ENCODE assay signal across 9 cellular contexts in genomic region chr1:204837440-204838084, GRCh38. TPM values are rescaled to one million over a fixed set of nuclear protein-coding genes. Genes with fewer than 3 reads are reported as not detected.
DNase-seq lines count a peak whose midpoint lies in the region; ATAC-seq, FAIRE-seq and TF ChIP-seq lines count a peak whose summit lies in the region.
"Had no signal": no experiment of that assay in that cellular context is flagged by ENCODE, and none has a peak within 500 bp of the region (broad histone marks: within the 10 kb centered on the region; RNA-seq: fewer than 3 reads in every experiment).

No MANE protein-coding gene starts in this region.

- H3K27me3 ChIP-seq in GM23338 (ENCODE audit: insufficient read depth) (no peaks in the 10 kb centered on the region), H1 (replicated peaks in 1 of 4; ENCODE audit: control insufficient read depth in 3 of 4, extremely low read depth in 1 of 4, insufficient read depth in 3 of 4, low read length in 3 of 4) (no peaks in the 10 kb centered on the region)

- H3K4me1 ChIP-seq in GM23338 (ENCODE audit: insufficient read depth): peaks cover 15% of the 10 kb centered on the region
- peaks cover 2 to 14% (median 4%) of the 10 kb centered on the region in 4 experiments; a peak in 4 of 7 replicates for H3K4me1 ChIP-seq in H1 (replicated peaks in 1 of 4; ENCODE audit: control insufficient read depth in 3 of 4, insufficient read depth in 4 of 4, low read length in 3 of 4)

- no peak overlapping the region for H2AK5ac ChIP-seq in H1 (ENCODE audit: low read depth, low read length)

- no peak overlapping the region for H4K5ac ChIP-seq in H1 (ENCODE audit: insufficient read length, low read depth, low read length)

- no peak overlapping the region for H4K8ac ChIP-seq in H1 (ENCODE audit: extremely low read depth, insufficient read depth, low read length)

- no peak overlapping the region for H3K4me2 ChIP-seq in GM23338
- H3K4me2 ChIP-seq in H1 (ENCODE audit: insufficient read depth in 1 of 2, low read depth in 2 of 2, low read length in 2 of 2): no peak overlapping the region

- no peak for TF ChIP-seq POLR2A in H1 (IDR thresholded peaks at IDR 0.05; ENCODE audit: control extremely low read depth in 1 of 2, low read depth in 2 of 2, low read length in 2 of 2)

- H3K9ac ChIP-seq in H1 (replicated peaks in 1 of 4; ENCODE audit: extremely low read depth in 1 of 4, low read depth in 3 of 4, low read length in 3 of 4): no peak overlapping the region

- H3K36me3 ChIP-seq in GM23338 (ENCODE audit: insufficient read depth) (no peaks in the 10 kb centered on the region), H1 (ENCODE audit: control insufficient read depth in 2 of 4, insufficient read depth in 4 of 4, low read length in 3 of 4) (no peaks in the 10 kb centered on the region)

- peak; percentile 97 for FAIRE-seq in H1 (lab: Jason Lieb, UNC)

- TF ChIP-seq EP300 in H1 (IDR thresholded peaks at IDR 0.05; ENCODE audit: borderline replicate concordance in 1 of 2, low read depth in 2 of 2, low read length in 2 of 2): no peak

- H3K9me3 Mint-ChIP-seq in GM23338 (no peaks in the 10 kb centered on the region), nephron progenitor cell (no peaks in the 10 kb centered on the region)
- H3K9me3 Mint-ChIP-seq: dendritic cell treated with granulocyte-macrophage colony-stimulating factor and Interleukin-4, amounts not matched to agents 40 ng/mL and 50 ng/mL, for 4 days had no signal

- peaks cover 20% of the 10 kb centered on the region for H3K4me1 Mint-ChIP-seq in GM23338
- no peaks in the 10 kb centered on the region for H3K4me1 Mint-ChIP-seq in nephron progenitor cell

- H2AFZ ChIP-seq in GM23338: no peak overlapping the region
- H2AFZ ChIP-seq in H1 (ENCODE audit: low read length): no peak overlapping the region

- no peak overlapping the region for H2BK12ac ChIP-seq in H1 (ENCODE audit: low read depth, low read length)

- peaks cover 2% of the 10 kb centered on the region for H3K27me3 Mint-ChIP-seq in GM23338 (ENCODE audit: insufficient read depth, low read depth, poor library complexity)
- H3K27me3 Mint-ChIP-seq in nephron progenitor cell (ENCODE audit: low read depth, poor library complexity): peaks cover 35% of the 10 kb centered on the region

- no peak overlapping the region for H3K56ac ChIP-seq in H1 (replicated peaks; ENCODE audit: insufficient read length, low read depth, low read length)

- H3F3A ChIP-seq in GM23338 (replicated peaks; ENCODE audit: low read depth): no peaks in the 10 kb centered on the region

- ATAC-seq in GM23338 (peak; percentile 87), HG03442 (IDR thresholded peaks at IDR 0.05; ENCODE audit: unreplicated experiment) (no peak), GM19351 (IDR thresholded peaks at IDR 0.05; ENCODE audit: unreplicated experiment) (no peak)

- H3K4me3 ChIP-seq in GM23338 (no peak overlapping the region), H1 (ENCODE audit: extremely low read depth in 1 of 4, insufficient read depth in 2 of 4, low read depth in 3 of 4, low read length in 4 of 4) (no peak overlapping the region)

- no peaks in the 10 kb centered on the region for H3K9me3 ChIP-seq in H1 (ENCODE audit: insufficient read depth in 2 of 2, low read depth in 1 of 2, low read length in 1 of 2)

- no peak overlapping the region for H3K4me3 Mint-ChIP-seq in GM23338
- H3K4me3 Mint-ChIP-seq in nephron progenitor cell: no peak overlapping the region
- H3K4me3 Mint-ChIP-seq: dendritic cell treated with granulocyte-macrophage colony-stimulating factor and Interleukin-4, amounts not matched to agents 40 ng/mL and 50 ng/mL, for 4 days had no signal

- H3K23ac ChIP-seq in H1 (ENCODE audit: insufficient read length): no peak overlapping the region

- POLR2A ChIA-PET in H1 (lab: Charles Lee; ENCODE audit: partially characterized antibody): no interaction called here

- H3K79me2 ChIP-seq in GM23338 (replicated peaks; ENCODE audit: insufficient read depth) (no peaks in the 10 kb centered on the region; the same call in 1 of the 2 replicates), H1 (ENCODE audit: control insufficient read depth in 1 of 2, insufficient read depth in 2 of 2, low read length in 2 of 2) (no peaks in the 10 kb centered on the region)

- H2BK15ac ChIP-seq in H1 (ENCODE audit: low read length): no peak overlapping the region

- peaks cover 2% of the 10 kb centered on the region; the same call in 1 of the 3 replicates for H3K36me3 Mint-ChIP-seq in GM23338 (ENCODE audit: low read depth)
- H3K36me3 Mint-ChIP-seq in nephron progenitor cell (ENCODE audit: low read depth): no peaks in the 10 kb centered on the region

- no peak overlapping the region for H2BK120ac ChIP-seq in H1 (replicated peaks; ENCODE audit: low read depth, low read length)

- H3K79me1 ChIP-seq in H1 (ENCODE audit: low read depth, low read length): no peaks in the 10 kb centered on the region; the same call in 1 of the 2 replicates

- H2BK5ac ChIP-seq in H1 (ENCODE audit: low read depth, low read length): no peak overlapping the region

- TF ChIP-seq CTCF in GM23338 (conservative IDR thresholded peaks at IDR 0.05; ENCODE audit: low read depth in 2 of 2) (peak in 1 of 2 experiments; percentile 24; a peak in 1 of 4 replicates), H1 (IDR thresholded peaks at IDR 0.05; ENCODE audit: control extremely low read depth in 1 of 3, insufficient read depth in 1 of 3, low read depth in 1 of 3, low read length in 3 of 3) (peak; percentile 2 to 35 (median 10); a peak in 3 of 4 replicates), nephron progenitor cell (IDR thresholded peaks at IDR 0.05) (peak; percentile 42)

- H2BK20ac ChIP-seq in H1 (ENCODE audit: low read length): no peak overlapping the region

- no peaks in the 10 kb centered on the region for H3K9me2 ChIP-seq in GM23338 (ENCODE audit: insufficient read depth)

- H3K14ac ChIP-seq in H1 (ENCODE audit: insufficient read length): no peak overlapping the region

- 59% methylated on average over 7 of the region's 7 CpGs; no CpG with 5 or more reads in 1 of the 2 experiments for WGBS in H1 (ENCODE audit: extremely low coverage in 1 of 2, insufficient coverage in 1 of 2, insufficient read length in 1 of 2, insufficient replicate concordance in 2 of 2, low coverage in 1 of 2, low lambda C conversion rate in 2 of 2, missing lambda C conversion rate in 1 of 2), 2 experiments

- peak; percentile 8 to 43; a peak in 1 of 4 replicates for TF ChIP-seq RAD21 in H1 (IDR thresholded peaks at IDR 0.05 in 1 of 2, conservative IDR thresholded peaks at IDR 0.05 in 1 of 2; ENCODE audit: low read depth in 2 of 2, low read length in 2 of 2)

- H3K27ac Mint-ChIP-seq in GM23338: no peak overlapping the region
- H3K27ac Mint-ChIP-seq in nephron progenitor cell: no peak overlapping the region
- H3K27ac Mint-ChIP-seq: dendritic cell treated with granulocyte-macrophage colony-stimulating factor and Interleukin-4, amounts not matched to agents 40 ng/mL and 50 ng/mL, for 4 days had no signal

- DNase-seq in GM23338 (ENCODE audit: low spot score) (peak; percentile 95), OCI-M1 (lab: John Stamatoyannopoulos, UW) (peak; percentile 55), H1 (ENCODE audit: low read depth in 1 of 2, low spot score in 2 of 2) (peak in 1 of 2 experiments; percentile 87), nephron progenitor cell (peak; percentile 91), NCI-H187 (lab: John Stamatoyannopoulos, UW) (no peak)
- DNase-seq in activated T-cell treated with anti-CD3 and anti-CD28 coated beads, Interleukin-2, amount 50 U/mL, for 1 hour: no peak

- H4K20me1 ChIP-seq in GM23338 (replicated peaks; ENCODE audit: insufficient read depth): peaks cover 4% of the 10 kb centered on the region; the same call in 1 of the 2 replicates
- peaks cover 3 to 5% of the 10 kb centered on the region in 2 experiments for H4K20me1 ChIP-seq in H1 (replicated peaks in 1 of 2; ENCODE audit: control insufficient read depth in 1 of 2, insufficient read depth in 2 of 2, low read length in 2 of 2)

- no peak overlapping the region for H4K91ac ChIP-seq in H1 (replicated peaks; ENCODE audit: insufficient read length, low read length)

- no peak overlapping the region for H3K27ac ChIP-seq in GM23338 (ENCODE audit: low read depth)
- H3K27ac ChIP-seq in H1 (ENCODE audit: low read depth, low read length): no peak overlapping the region

- H3K23me2 ChIP-seq in H1 (ENCODE audit: low read depth, low read length): no peaks in the 10 kb centered on the region

- CTCF ChIA-PET in H1 (lab: Charles Lee; ENCODE audit: partially characterized antibody): interaction anchor here (0.8 to 24.6 kb wide), 15 partner anchors 8 to 277 kb away, joined by 3 to 361 read pairs (median 5); no protein-coding TSS in a partner anchor

- no peak overlapping the region for H3K18ac ChIP-seq in H1 (ENCODE audit: extremely low read depth, low read length)

- no peak overlapping the region for H3K4ac ChIP-seq in H1 (replicated peaks; ENCODE audit: insufficient read length, low read depth, low read length)

TF ChIP-seq in H1, 55 proteins besides CTCF, POLR2A, EP300 and RAD21 (continues in another document):
- peak; percentile 31; the same call in 1 of the 2 replicates for TF ChIP-seq CREB1 (IDR thresholded peaks at IDR 0.05)
- TF ChIP-seq CHD1 (IDR thresholded peaks at IDR 0.05; ENCODE audit: low read depth, low read length): no peak
- TF ChIP-seq SAP30 (IDR thresholded peaks at IDR 0.05; ENCODE audit: insufficient read depth, insufficient replicate concordance, low read length): peak; percentile 40
- TF ChIP-seq BACH1 (IDR thresholded peaks at IDR 0.05; ENCODE audit: low read length): no peak
- 0 out of 2 replicates have a peak, but pooled peaks have one; percentile 27 for TF ChIP-seq TCF12 (IDR thresholded peaks at IDR 0.05; ENCODE audit: low read depth, low read length)
- TF ChIP-seq SIN3A (conservative IDR thresholded peaks at IDR 0.05 in 1 of 2, IDR thresholded peaks at IDR 0.05 in 1 of 2; ENCODE audit: low read depth in 1 of 2, low read length in 2 of 2): peak; percentile 94 to 98; a peak in 3 of 4 replicates
- no peak for TF ChIP-seq KDM4A (IDR thresholded peaks at IDR 0.05; ENCODE audit: low read depth, low read length, severe bottlenecking)
- TF ChIP-seq TEAD4 (IDR thresholded peaks at IDR 0.05; ENCODE audit: low read depth, low read length): peak; percentile 38; the same call in 1 of the 2 replicates
- TF ChIP-seq SP4 (IDR thresholded peaks at IDR 0.05; ENCODE audit: low read length): no peak

RNA-seq across cellular contexts. Expression of gene NFASC, which starts 33.1 kb away (rescaled TPM):
- 7.6 and 11.7 TPM in 2 replicates for total RNA-seq in GM23338 (2014; rRNA removed; shearing (Covaris generic))
- polyA plus RNA-seq in GM23338 (2016; fragmentation: Nextera tagmentation; extraction: Ambion mirVana) (3.0 and 3.9 TPM in 2 replicates), H1 (2011; rRNA removed) (5.0 and 6.9 TPM in 2 replicates)
- total RNA-seq in H1 (2021; fragmentation: NEBNext Ultra II Directional; extraction: Animal tissue kit (Norgen Biotek cat#: 25700)): 10.4 and 15.2 TPM in 2 replicates
- polyA plus RNA-seq in H1 (2011; cell fraction: cytosol; rRNA removed): 5.6 TPM
- polyA plus RNA-seq in H1 (2011; cell fraction: nucleus; rRNA removed): 16.2 TPM
- 5.0 to 6.4 TPM (median 6.1 TPM) in 4 replicates for polyA plus RNA-seq in H1 (2012, experiment 1 of 2)
- 3.0 TPM for polyA plus RNA-seq in H1 (2012, experiment 2 of 2)
- polyA plus RNA-seq in H1 (2013, experiment 1 of 2): 12.9 TPM
- 12.7 TPM for polyA plus RNA-seq in H1 (2013, experiment 2 of 2)
- 9.3 and 10.2 TPM in 2 replicates for polyA minus RNA-seq in H1 (2011; rRNA and poly(A)+ RNA removed)
- polyA minus RNA-seq in H1 (2011; cell fraction: cytosol; rRNA and poly(A)+ RNA removed): 4.8 TPM
- 14.8 TPM for polyA minus RNA-seq in H1 (2011; cell fraction: nucleus; rRNA and poly(A)+ RNA removed)

Comparison
In these comparisons a context has a peak if more than half of its experiments do, and no peak if none do; other contexts are left out.
1. DNase-seq: peak in GM23338 (single experiment), OCI-M1 (single experiment) and nephron progenitor cell (single experiment); none in activated T-cell treated with anti-CD3 and anti-CD28 coated beads, Interleukin-2, amount 50 U/mL, for 1 hour (single experiment) and NCI-H187 (0 of 2).